ENCODE assay signal across 23 cellular contexts in the genomic region with DNA sequence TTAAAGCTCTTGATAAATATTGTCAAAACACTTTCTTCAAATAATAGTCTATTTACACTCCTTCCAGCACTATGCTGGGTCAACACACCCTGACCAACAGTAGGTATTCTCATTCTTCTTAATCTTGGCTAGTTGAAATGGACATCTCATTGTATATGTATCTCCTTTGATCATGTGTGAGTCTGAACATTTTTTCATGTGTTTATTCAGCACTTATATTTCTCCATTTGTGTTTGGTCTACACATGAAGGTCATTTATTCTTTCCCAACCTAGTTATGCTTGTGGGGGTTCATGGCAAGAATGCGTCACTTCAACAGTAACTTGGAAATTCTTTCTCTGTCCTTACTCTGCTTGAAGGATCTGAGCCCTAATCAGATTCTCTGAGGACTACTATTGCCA.
A peak's percentile ranks its signal among the peaks of the same experiment; 100 is the strongest.
DNase-seq lines count a peak whose midpoint lies in the region; ATAC-seq, FAIRE-seq and TF ChIP-seq lines count a peak whose summit lies in the region.
"Had no signal": no experiment of that assay in that cellular context is flagged by ENCODE, and none has a peak within 500 bp of the region (broad histone marks: within the 10 kb centered on the region; RNA-seq: fewer than 3 reads in every experiment).

No MANE protein-coding gene starts in this region.

- H3K36me3 ChIP-seq in HepG2 (replicated peaks in 1 of 2; ENCODE audit: control insufficient read depth in 1 of 2, insufficient read depth in 2 of 2, low read length in 2 of 2) (no peaks in the 10 kb centered on the region), right lobe of liver (no peaks in the 10 kb centered on the region)
- H3K36me3 ChIP-seq: BLaER1 treated with 17β-estradiol and CSF1 and Interleukin-3, amounts not matched to agents 10 nM and 100 nM had no signal

- H3K36me3 Mint-ChIP-seq in activated T-helper 17 cell treated with anti-CD3 and anti-CD28 coated beads, Interleukin-2, amount 50 U/mL, for 72 hours (ENCODE audit: low read depth) = no peaks in the 10 kb centered on the region
- H3K36me3 Mint-ChIP-seq: CD8-positive, alpha-beta T cell had no signal

- H3K4me3 Mint-ChIP-seq in activated T-helper 17 cell treated with anti-CD3 and anti-CD28 coated beads, Interleukin-2, amount 50 U/mL, for 72 hours = no peak overlapping the region
- H3K4me3 Mint-ChIP-seq: B cell; CD4-positive, alpha-beta T cell; CD8-positive, alpha-beta T cell had no signal

- no peak overlapping the region for H3K4me2 ChIP-seq in HepG2 (ENCODE audit: low read depth, low read length)
- H3K4me2 ChIP-seq: A549; BLaER1 treated with 17β-estradiol and CSF1 and Interleukin-3, amounts not matched to agents 10 nM and 100 nM had no signal

- WGBS in HepG2 (ENCODE audit: low lambda C conversion rate) = 9% methylated on average over 1 of the region's 1 CpG
- WGBS in right lobe of liver (ENCODE audit: insufficient coverage, low coverage, low lambda C conversion rate, missing lambda C conversion rate) = 100% methylated on average over 1 of the region's 1 CpG

- no peaks in the 10 kb centered on the region for H3K4me1 Mint-ChIP-seq in activated T-helper 17 cell treated with anti-CD3 and anti-CD28 coated beads, Interleukin-2, amount 50 U/mL, for 72 hours
- H3K4me1 Mint-ChIP-seq: B cell had no signal

- H3K9ac ChIP-seq in HepG2 (ENCODE audit: insufficient read depth, low read depth, low read length) = no peak overlapping the region
- H3K9ac ChIP-seq: BLaER1 treated with 17β-estradiol and CSF1 and Interleukin-3, amounts not matched to agents 10 nM and 100 nM had no signal

- TF ChIP-seq POLR2A in HepG2 (IDR thresholded peaks at IDR 0.05; ENCODE audit: insufficient read depth in 1 of 2, low read depth in 2 of 2, low read length in 2 of 2) (no peak), right lobe of liver (IDR thresholded peaks at IDR 0.05) (no peak)

- CTCF ChIA-PET in HepG2 (lab: Yijun Ruan, JAX; ENCODE audit: low intra/inter-chr PET ratio, low total read pairs) = no interaction called here

- DNase-seq in HepG2 (ENCODE audit: low spot score) (peak; percentile 19), right lobe of liver (no peak), DMS53 treated with DMSO at 0.1 percent for 48 hours (lab: John Stamatoyannopoulos, UW; ENCODE audit: unreplicated experiment) (peak; percentile 84)
- DNase-seq: AML-193; CD4-positive, alpha-beta T cell; CD8-positive, alpha-beta T cell; DMS 273 treated with DMSO at 0.1 percent for 48 hours; DMS153; DMS79; DND-41; EL; GDM1 had no signal

- in situ Hi-C loops in HepG2 (cut with HindIII; ENCODE audit: extremely low pct_ligation_motif_present, low pct_unique_long_range_greater_than_20kb) = no loop called here

- POLR2A ChIA-PET in HepG2 (lab: Yijun Ruan, JAX) = no interaction called here

- peaks cover 1 to 21% of the 10 kb centered on the region in 2 experiments; a peak in 2 of 5 replicates for H3K27me3 ChIP-seq in HepG2 (ENCODE audit: control insufficient read depth in 1 of 2, insufficient read depth in 2 of 2, low read length in 2 of 2)
- no peaks in the 10 kb centered on the region for H3K27me3 ChIP-seq in right lobe of liver
- H3K27me3 ChIP-seq: BLaER1 treated with 17β-estradiol and CSF1 and Interleukin-3, amounts not matched to agents 10 nM and 100 nM had no signal

- no peaks in the 10 kb centered on the region for H3K9me3 Mint-ChIP-seq in activated T-helper 17 cell treated with anti-CD3 and anti-CD28 coated beads, Interleukin-2, amount 50 U/mL, for 72 hours
- H3K9me3 Mint-ChIP-seq: CD4-positive, alpha-beta T cell; CD8-positive, alpha-beta T cell had no signal

- H3K9me3 ChIP-seq in HepG2 (ENCODE audit: low read length) = no peaks in the 10 kb centered on the region
- no peaks in the 10 kb centered on the region for H3K9me3 ChIP-seq in right lobe of liver
- H3K9me3 ChIP-seq: A549; BLaER1 treated with 17β-estradiol and CSF1 and Interleukin-3, amounts not matched to agents 10 nM and 100 nM had no signal

- ATAC-seq in HepG2 (no peak), right lobe of liver (no peak), HG03159 (IDR thresholded peaks at IDR 0.05; ENCODE audit: unreplicated experiment) (no peak)
- no peak for ATAC-seq in activated T-helper 17 cell treated with anti-CD3 and anti-CD28 coated beads, Interleukin-2, amount 50 U/mL, for 72 hours (replicated peaks)
- ATAC-seq: A549; CD8-positive, alpha-beta T cell; GM12878 had no signal

- no peak overlapping the region for H2AFZ ChIP-seq in HepG2 (ENCODE audit: low read length)

- TF ChIP-seq CTCF in HepG2 (CRISPR knock-in tag; IDR thresholded peaks at IDR 0.05) = no peak
- TF ChIP-seq CTCF in right lobe of liver (IDR thresholded peaks at IDR 0.05) = no peak

- H3K27ac Mint-ChIP-seq in activated T-helper 17 cell treated with anti-CD3 and anti-CD28 coated beads, Interleukin-2, amount 50 U/mL, for 72 hours = no peak overlapping the region
- H3K27ac Mint-ChIP-seq: B cell; CD4-positive, alpha-beta T cell; CD8-positive, alpha-beta T cell had no signal

- no peaks in the 10 kb centered on the region for H3K4me1 ChIP-seq in HepG2 (ENCODE audit: insufficient read depth, low read length)
- no peaks in the 10 kb centered on the region for H3K4me1 ChIP-seq in right lobe of liver
- H3K4me1 ChIP-seq: A549; BLaER1 treated with 17β-estradiol and CSF1 and Interleukin-3, amounts not matched to agents 10 nM and 100 nM had no signal

- intact Hi-C loops in HepG2 (cut with micrococcal nuclease; ENCODE audit: unreplicated experiment) (no loop called here), right lobe of liver (cut with DNase I) (no loop called here)

- no peak for FAIRE-seq in HepG2 (lab: Jason Lieb, UNC)
- peak; percentile 81 for FAIRE-seq in endometrium (lab: Jason Lieb, UNC)
- FAIRE-seq: A549, GM12878, GM12892, GM18507 had no signal

- no peaks in the 10 kb centered on the region for H4K20me1 ChIP-seq in HepG2 (ENCODE audit: insufficient read depth, low read length)
- H4K20me1 ChIP-seq: BLaER1 treated with 17β-estradiol and CSF1 and Interleukin-3, amounts not matched to agents 10 nM and 100 nM had no signal

- BruUV-seq in HepG2 (replicated peaks; lab: Mats Ljungman, UMichigan) = no TSS peak

- H3K27ac ChIP-seq in HepG2 (ENCODE audit: extremely low read length, insufficient read depth, low read length) = no peak overlapping the region
- no peak overlapping the region for H3K27ac ChIP-seq in right lobe of liver
- H3K27ac ChIP-seq: 22Rv1; A549; BLaER1 treated with 17β-estradiol and CSF1 and Interleukin-3, amounts not matched to agents 10 nM and 100 nM; C4-2B had no signal

- TF ChIP-seq RAD21 in HepG2 (CRISPR knock-in tag; IDR thresholded peaks at IDR 0.05) = no peak

- no peak for TF ChIP-seq EP300 in HepG2 (IDR thresholded peaks at IDR 0.05; ENCODE audit: low read depth in 2 of 2, low read length in 2 of 2)
- no peak for TF ChIP-seq EP300 in HepG2 (CRISPR knock-in tag; IDR thresholded peaks at IDR 0.05; ENCODE audit: borderline replicate concordance)

- H3K4me3 ChIP-seq in HepG2 (replicated peaks in 1 of 3; ENCODE audit: insufficient read depth in 1 of 3, low read depth in 2 of 3, low read length in 3 of 3) = no peak overlapping the region
- no peak overlapping the region for H3K4me3 ChIP-seq in right lobe of liver
- H3K4me3 ChIP-seq: A549; BLaER1 treated with 17β-estradiol and CSF1 and Interleukin-3, amounts not matched to agents 10 nM and 100 nM; GM12878 had no signal

- H3K27me3 Mint-ChIP-seq in activated T-helper 17 cell treated with anti-CD3 and anti-CD28 coated beads, Interleukin-2, amount 50 U/mL, for 72 hours = peaks cover 8% of the 10 kb centered on the region

- no peaks in the 10 kb centered on the region for H3K79me2 ChIP-seq in HepG2 (ENCODE audit: insufficient read depth, low read length)

TF ChIP-seq in HepG2, 621 proteins besides CTCF, POLR2A, EP300 and RAD21:
- TF ChIP-seq PHF20 (CRISPR knock-in tag; IDR thresholded peaks at IDR 0.05) (no peak), ZNF615 (CRISPR knock-in tag; IDR thresholded peaks at IDR 0.05; ENCODE audit: borderline replicate concordance) (no peak), TCF7 (IDR thresholded peaks at IDR 0.05; ENCODE audit: low read depth) (no peak), ZSCAN12 (CRISPR knock-in tag; IDR thresholded peaks at IDR 0.05) (no peak), ZNF296 (CRISPR knock-in tag; conservative IDR thresholded peaks at IDR 0.05) (no peak), ATM (IDR thresholded peaks at IDR 0.05; ENCODE audit: borderline replicate concordance) (no peak), ZNF138 (CRISPR knock-in tag; IDR thresholded peaks at IDR 0.05; ENCODE audit: low read depth) (no peak), ZNF20 (CRISPR knock-in tag; IDR thresholded peaks at IDR 0.05) (no peak), ZNF136 (CRISPR knock-in tag; IDR thresholded peaks at IDR 0.05; ENCODE audit: low read depth) (no peak)

Comparison
In these comparisons a context has a peak if more than half of its experiments do, and no peak if none do; other contexts are left out.
1. DNase-seq: peak in HepG2 (single experiment) and DMS53 treated with DMSO at 0.1 percent for 48 hours (single experiment); none in right lobe of liver (0 of 3).